9 cellular contexts compared by ENCODE assay signal in the genomic region with DNA sequence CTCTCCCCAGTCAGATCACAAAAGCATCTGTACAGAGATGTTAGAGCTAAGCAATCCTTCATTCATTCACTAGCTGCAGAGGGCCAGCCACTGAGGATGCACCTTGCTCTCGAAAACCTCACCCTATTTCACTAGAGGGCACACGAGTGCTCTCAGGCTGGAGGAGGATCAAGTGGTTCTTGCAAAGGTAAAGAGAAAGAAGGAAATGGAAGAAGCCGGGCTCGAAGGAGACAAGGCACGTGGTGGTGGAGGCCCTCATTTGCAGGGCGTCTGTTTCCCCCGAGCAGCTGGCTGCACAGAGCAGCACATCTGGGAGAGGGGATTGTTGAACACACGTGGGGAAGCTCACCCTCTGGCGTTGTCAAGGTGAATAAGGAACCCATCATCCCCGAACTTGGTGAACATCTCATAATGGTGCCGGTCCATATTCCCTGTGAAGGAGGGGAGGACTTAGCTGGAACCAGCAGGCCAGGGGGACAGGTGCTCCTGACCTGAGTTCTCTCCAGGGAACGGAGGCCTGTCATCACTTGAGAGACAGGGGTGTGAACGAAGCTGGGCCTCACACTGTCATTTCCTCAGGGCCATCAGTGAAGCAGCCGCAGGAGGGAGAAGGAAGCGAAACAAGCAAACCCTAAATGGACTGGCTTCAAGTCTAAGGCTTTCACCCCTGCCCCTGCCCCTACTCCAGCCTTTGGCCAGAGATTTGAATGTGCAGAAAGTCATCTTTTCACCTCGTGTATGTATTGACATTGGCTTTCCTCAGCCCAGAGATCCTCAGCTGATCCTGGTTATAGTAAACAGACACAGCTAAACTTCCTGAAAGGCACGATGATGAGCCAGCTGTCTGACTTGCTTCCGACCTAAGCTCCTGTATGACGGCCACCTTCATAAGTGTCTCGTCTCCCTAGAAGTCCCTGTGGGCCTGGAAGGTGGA. TPM values are rescaled to one million over a fixed set of nuclear protein-coding genes. Genes with fewer than 3 reads are reported as not detected.
DNase-seq lines count a peak whose midpoint lies in the region; ATAC-seq and TF ChIP-seq lines count a peak whose summit lies in the region.
"Had no signal": no experiment of that assay in that cellular context is flagged by ENCODE, and none has a peak within 500 bp of the region (broad histone marks: within the 10 kb centered on the region; RNA-seq: fewer than 3 reads in every experiment).

No MANE protein-coding gene starts in this region.

- H3K27ac ChIP-seq in PC-3 (ENCODE audit: low read length), result no peak overlapping the region
- peak overlapping the region; percentile 28 for H3K27ac ChIP-seq in right cardiac atrium (ENCODE audit: low read length)
- peak overlapping the region; percentile 25 for H3K27ac ChIP-seq in suprapubic skin
- H3K27ac ChIP-seq in SJCRH30, result no peak overlapping the region

- no peaks in the 10 kb centered on the region for H3K9me2 ChIP-seq in PC-3 (replicated peaks; ENCODE audit: low read length)

- ATAC-seq in PC-3 (no peak), right cardiac atrium (peak in 1 of 2 donors; percentile 7), HG03460 (IDR thresholded peaks at IDR 0.05; ENCODE audit: unreplicated experiment) (no peak)

- DNase-seq in NCI-H748 (lab: John Stamatoyannopoulos, UW; ENCODE audit: unreplicated experiment), result peak; percentile 12
- no peak for DNase-seq in NCI-H748 treated with DMSO at 0.1 percent for 48 hours (lab: John Stamatoyannopoulos, UW)
- peak; percentile 19 for DNase-seq in PC-3
- peak in 1 of 3 donors; percentile 46 for DNase-seq in right cardiac atrium
- no peak for DNase-seq in suprapubic skin (ENCODE audit: low spot score in 2 of 2)
- DNase-seq in NCI-H1048 (lab: John Stamatoyannopoulos, UW), result no peak
- DNase-seq in SJCRH30, result no peak
- DNase-seq: AML-193 had no signal

- H4K20me1 ChIP-seq in PC-3 (ENCODE audit: low read length), result no peaks in the 10 kb centered on the region

- H3K4me2 ChIP-seq in PC-3 (ENCODE audit: low read length), result no peak overlapping the region

- H3K9ac ChIP-seq in PC-3 (ENCODE audit: low read length), result no peak overlapping the region

- no peak for TF ChIP-seq POLR2A in suprapubic skin (IDR thresholded peaks at IDR 0.05)

- POLR2A ChIA-PET in PC-3 (lab: Charles Lee; ENCODE audit: unreplicated experiment), result no interaction called here

- H3K4me3 ChIP-seq in PC-3 (ENCODE audit: low read length) (no peak overlapping the region), right cardiac atrium (ENCODE audit: low read length) (no peak overlapping the region), suprapubic skin (no peak overlapping the region), SJCRH30 (no peak overlapping the region)

- H2AFZ ChIP-seq in PC-3 (ENCODE audit: low read length), result no peak overlapping the region

- peaks cover 5% of the 10 kb centered on the region for H3F3A ChIP-seq in PC-3 (ENCODE audit: low read length, unreplicated experiment)

- TF ChIP-seq CTCF in PC-3 (conservative IDR thresholded peaks at IDR 0.05; ENCODE audit: low read depth, low read length) (peak; percentile 52), suprapubic skin (IDR thresholded peaks at IDR 0.05) (peak in 1 of 2 donors; percentile 7)

- H3K36me3 ChIP-seq in PC-3 (ENCODE audit: low read depth, low read length) (peaks cover 32% of the 10 kb centered on the region), suprapubic skin (peaks cover 49% of the 10 kb centered on the region), SJCRH30 (peaks cover 48% of the 10 kb centered on the region)

- H3K9me3 ChIP-seq in PC-3 (ENCODE audit: low read length) (no peaks in the 10 kb centered on the region), right cardiac atrium (ENCODE audit: control insufficient read depth, low read length) (no peaks in the 10 kb centered on the region), suprapubic skin (no peaks in the 10 kb centered on the region), SJCRH30 (replicated peaks) (no peaks in the 10 kb centered on the region)

- no peak for TF ChIP-seq EP300 in suprapubic skin (IDR thresholded peaks at IDR 0.05)

- intact Hi-C loops in PC-3 (cut with micrococcal nuclease) (loop anchor here (1.0 to 10.0 kb wide), 3 partner anchors 92 to 705 kb away; no protein-coding TSS in a partner anchor), right cardiac atrium (cut with DNase I) (loop anchor here in 2 of 4 donors (5.0 to 10.0 kb wide), 3 partner anchors 75 to 217 kb away; no protein-coding TSS in a partner anchor)

- H3K27me3 ChIP-seq in PC-3 (ENCODE audit: low read length) (no peaks in the 10 kb centered on the region), right cardiac atrium (ENCODE audit: control insufficient read depth, insufficient read depth) (no peaks in the 10 kb centered on the region), suprapubic skin (no peaks in the 10 kb centered on the region), SJCRH30 (no peaks in the 10 kb centered on the region)

- CTCF ChIA-PET in PC-3 (lab: Charles Lee), result no interaction called here

- BruUV-seq in PC-3 (replicated peaks; lab: Mats Ljungman, UMichigan), result no TSS peak

- no peaks in the 10 kb centered on the region for H3K79me2 ChIP-seq in PC-3 (ENCODE audit: low read length)

- WGBS in right cardiac atrium, result 55% methylated on average over 20 of the region's 20 CpGs
- 58% methylated on average over 19 of the region's 20 CpGs for WGBS in suprapubic skin

- H3K4me1 ChIP-seq in PC-3 (ENCODE audit: insufficient read depth, low read length), result peaks cover 38% of the 10 kb centered on the region
- no peaks in the 10 kb centered on the region for H3K4me1 ChIP-seq in right cardiac atrium (ENCODE audit: control insufficient read depth, insufficient read depth, low read length)
- H3K4me1 ChIP-seq in suprapubic skin, result peaks cover 4% of the 10 kb centered on the region
- peaks cover 12% of the 10 kb centered on the region for H3K4me1 ChIP-seq in SJCRH30

RNA-seq across cellular contexts. Expression of gene PRKAR1A, which starts 27.6 kb away (rescaled TPM):
- total RNA-seq in PC-3 (2014; rRNA removed) (208 and 214 TPM in 2 replicates), right cardiac atrium (100 to 1,000 TPM; 545 to 768 (median 595) TPM), suprapubic skin (100 to 1,000 TPM; 245 to 286 (median 264) TPM)
- polyA plus RNA-seq in right cardiac atrium, result 187 TPM
- total RNA-seq in SJCRH30 (2014; rRNA removed; shearing (Covaris generic)), result 407 and 454 TPM in 2 replicates

Comparison
In these comparisons a context has a peak if more than half of its experiments do, and no peak if none do; other contexts are left out.
1. DNase-seq: peak in NCI-H748 (single experiment) and PC-3 (single experiment); none in NCI-H748 treated with DMSO at 0.1 percent for 48 hours (single experiment), suprapubic skin (0 of 2), NCI-H1048 (single experiment) and SJCRH30 (0 of 2).
2. H3K27ac ChIP-seq: peak in right cardiac atrium (single experiment) and suprapubic skin (single experiment); none in PC-3 (single experiment) and SJCRH30 (single experiment).